In the genomic region with DNA sequence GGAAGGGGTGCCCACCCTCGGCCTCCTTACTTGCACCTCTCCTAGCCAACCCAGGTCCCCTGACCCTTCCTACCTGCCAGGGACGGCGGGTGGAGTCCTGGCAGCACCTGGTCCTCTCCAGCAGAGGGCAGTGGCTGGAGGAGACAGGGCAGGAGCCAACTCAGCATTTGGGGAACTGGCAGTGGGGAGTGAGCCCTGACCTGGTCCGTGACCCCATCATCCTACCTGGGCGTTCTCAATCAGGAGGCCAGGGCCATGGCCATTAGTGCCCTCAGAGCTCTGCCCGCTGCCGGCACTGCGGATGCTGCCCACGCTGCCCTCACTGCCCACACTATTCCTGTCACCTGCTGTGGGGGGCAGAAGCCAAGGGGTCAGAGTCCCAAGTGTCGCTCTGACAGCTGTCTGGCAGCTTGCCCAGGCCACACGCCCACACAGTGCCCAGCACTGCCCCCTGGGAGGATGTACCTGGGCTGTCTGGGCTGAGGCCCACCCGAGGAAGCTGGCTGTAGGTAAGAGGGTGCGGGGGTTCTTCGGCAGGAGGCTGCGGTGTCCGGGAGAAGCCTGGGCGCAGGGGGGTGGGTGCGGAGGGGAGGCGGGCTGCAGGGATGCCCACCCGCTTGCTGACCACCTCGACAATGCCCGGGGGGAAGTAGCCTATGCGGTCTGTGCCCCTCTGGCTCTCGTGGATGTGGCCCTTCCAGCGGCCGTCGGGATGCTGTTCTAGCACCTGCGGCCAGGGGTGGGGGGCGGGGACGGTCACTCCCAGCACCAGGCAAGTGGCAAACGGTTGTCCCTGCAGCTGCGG, we compare ENCODE assay signal across 1 cellular context.
TF ChIP-seq lines count a peak whose summit lies in the region.

No MANE protein-coding gene starts in this region.

TF ChIP-seq in K562, 482 proteins besides CTCF, POLR2A, EP300 and RAD21:
- TF ChIP-seq MAFG (tag; conservative IDR thresholded peaks at IDR 0.05), result peak; percentile 53; the same call in 1 of the 2 replicates
- TF ChIP-seq C11orf30 (IDR thresholded peaks at IDR 0.05; ENCODE audit: low read depth), result peak; percentile 72
- TF ChIP-seq CBX5 (IDR thresholded peaks at IDR 0.05; ENCODE audit: borderline replicate concordance, low read depth), result no peak
- TF ChIP-seq JUN (IDR thresholded peaks at IDR 0.05; ENCODE audit: borderline replicate concordance, low read depth, low read length), result no peak
- no peak for TF ChIP-seq JUN (CRISPR knock-in tag; IDR thresholded peaks at IDR 0.05; ENCODE audit: borderline replicate concordance)
- TF ChIP-seq, protein P1, sequence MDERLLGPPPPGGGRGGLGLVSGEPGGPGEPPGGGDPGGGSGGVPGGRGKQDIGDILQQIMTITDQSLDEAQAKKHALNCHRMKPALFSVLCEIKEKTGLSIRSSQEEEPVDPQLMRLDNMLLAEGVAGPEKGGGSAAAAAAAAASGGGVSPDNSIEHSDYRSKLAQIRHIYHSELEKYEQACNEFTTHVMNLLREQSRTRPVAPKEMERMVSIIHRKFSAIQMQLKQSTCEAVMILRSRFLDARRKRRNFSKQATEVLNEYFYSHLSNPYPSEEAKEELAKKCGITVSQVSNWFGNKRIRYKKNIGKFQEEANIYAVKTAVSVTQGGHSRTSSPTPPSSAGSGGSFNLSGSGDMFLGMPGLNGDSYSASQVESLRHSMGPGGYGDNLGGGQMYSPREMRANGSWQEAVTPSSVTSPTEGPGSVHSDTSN (CRISPR knock-in tag; IDR thresholded peaks at IDR 0.05; ENCODE audit: low read depth), result no peak
- TF ChIP-seq, protein P1 (tag; conservative IDR thresholded peaks at IDR 0.05; ENCODE audit: low read depth), result no peak
- TF ChIP-seq NFYB (IDR thresholded peaks at IDR 0.05; ENCODE audit: extremely low read depth, insufficient read length), result no peak
- TF ChIP-seq GATAD2A (IDR thresholded peaks at IDR 0.05), result no peak
- TF ChIP-seq MAFK (IDR thresholded peaks at IDR 0.05; ENCODE audit: low read length), result peak; percentile 66
- TF ChIP-seq ZEB2 (IDR thresholded peaks at IDR 0.05), result no peak
- TF ChIP-seq, protein P2, sequence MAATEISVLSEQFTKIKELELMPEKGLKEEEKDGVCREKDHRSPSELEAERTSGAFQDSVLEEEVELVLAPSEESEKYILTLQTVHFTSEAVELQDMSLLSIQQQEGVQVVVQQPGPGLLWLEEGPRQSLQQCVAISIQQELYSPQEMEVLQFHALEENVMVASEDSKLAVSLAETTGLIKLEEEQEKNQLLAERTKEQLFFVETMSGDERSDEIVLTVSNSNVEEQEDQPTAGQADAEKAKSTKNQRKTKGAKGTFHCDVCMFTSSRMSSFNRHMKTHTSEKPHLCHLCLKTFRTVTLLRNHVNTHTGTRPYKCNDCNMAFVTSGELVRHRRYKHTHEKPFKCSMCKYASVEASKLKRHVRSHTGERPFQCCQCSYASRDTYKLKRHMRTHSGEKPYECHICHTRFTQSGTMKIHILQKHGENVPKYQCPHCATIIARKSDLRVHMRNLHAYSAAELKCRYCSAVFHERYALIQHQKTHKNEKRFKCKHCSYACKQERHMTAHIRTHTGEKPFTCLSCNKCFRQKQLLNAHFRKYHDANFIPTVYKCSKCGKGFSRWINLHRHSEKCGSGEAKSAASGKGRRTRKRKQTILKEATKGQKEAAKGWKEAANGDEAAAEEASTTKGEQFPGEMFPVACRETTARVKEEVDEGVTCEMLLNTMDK (IDR thresholded peaks at IDR 0.05; ENCODE audit: borderline replicate concordance, insufficient read depth, low read depth, low read length, poor library complexity, severe bottlenecking), result peak; percentile 54
- peak; percentile 55 for TF ChIP-seq ZNF316 (IDR thresholded peaks at IDR 0.05)
- TF ChIP-seq, protein P3, sequence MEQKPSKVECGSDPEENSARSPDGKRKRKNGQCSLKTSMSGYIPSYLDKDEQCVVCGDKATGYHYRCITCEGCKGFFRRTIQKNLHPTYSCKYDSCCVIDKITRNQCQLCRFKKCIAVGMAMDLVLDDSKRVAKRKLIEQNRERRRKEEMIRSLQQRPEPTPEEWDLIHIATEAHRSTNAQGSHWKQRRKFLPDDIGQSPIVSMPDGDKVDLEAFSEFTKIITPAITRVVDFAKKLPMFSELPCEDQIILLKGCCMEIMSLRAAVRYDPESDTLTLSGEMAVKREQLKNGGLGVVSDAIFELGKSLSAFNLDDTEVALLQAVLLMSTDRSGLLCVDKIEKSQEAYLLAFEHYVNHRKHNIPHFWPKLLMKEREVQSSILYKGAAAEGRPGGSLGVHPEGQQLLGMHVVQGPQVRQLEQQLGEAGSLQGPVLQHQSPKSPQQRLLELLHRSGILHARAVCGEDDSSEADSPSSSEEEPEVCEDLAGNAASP (IDR thresholded peaks at IDR 0.05), result no peak
- TF ChIP-seq NFIC (IDR thresholded peaks at IDR 0.05), result peak; percentile 45; the same call in 1 of the 2 replicates
- TF ChIP-seq EGR1 (conservative IDR thresholded peaks at IDR 0.05), result peak; percentile 25; the same call in 1 of the 2 replicates
- TF ChIP-seq CTBP1 (IDR thresholded peaks at IDR 0.05; ENCODE audit: borderline replicate concordance), result peak; percentile 33; the same call in 1 of the 2 replicates
- TF ChIP-seq MBD2 (IDR thresholded peaks at IDR 0.05; ENCODE audit: borderline replicate concordance, low read depth), result no peak
- TF ChIP-seq, protein P4, sequence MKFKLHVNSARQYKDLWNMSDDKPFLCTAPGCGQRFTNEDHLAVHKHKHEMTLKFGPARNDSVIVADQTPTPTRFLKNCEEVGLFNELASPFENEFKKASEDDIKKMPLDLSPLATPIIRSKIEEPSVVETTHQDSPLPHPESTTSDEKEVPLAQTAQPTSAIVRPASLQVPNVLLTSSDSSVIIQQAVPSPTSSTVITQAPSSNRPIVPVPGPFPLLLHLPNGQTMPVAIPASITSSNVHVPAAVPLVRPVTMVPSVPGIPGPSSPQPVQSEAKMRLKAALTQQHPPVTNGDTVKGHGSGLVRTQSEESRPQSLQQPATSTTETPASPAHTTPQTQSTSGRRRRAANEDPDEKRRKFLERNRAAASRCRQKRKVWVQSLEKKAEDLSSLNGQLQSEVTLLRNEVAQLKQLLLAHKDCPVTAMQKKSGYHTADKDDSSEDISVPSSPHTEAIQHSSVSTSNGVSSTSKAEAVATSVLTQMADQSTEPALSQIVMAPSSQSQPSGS (CRISPR knock-in tag; IDR thresholded peaks at IDR 0.05), result no peak
- no peak for TF ChIP-seq IRF2 (CRISPR knock-in tag; IDR thresholded peaks at IDR 0.05)
- TF ChIP-seq SRSF3 (IDR thresholded peaks at IDR 0.05; ENCODE audit: insufficient read depth, low read length), result no peak
- TF ChIP-seq HNRNPL (IDR thresholded peaks at IDR 0.05; ENCODE audit: low read depth, low read length), result 0 out of 2 replicates have a peak, but pooled peaks have one; percentile 9
- no peak for TF ChIP-seq MEF2D (tag; conservative IDR thresholded peaks at IDR 0.05; ENCODE audit: low read depth)
- peak; percentile 49; the same call in 1 of the 2 replicates for TF ChIP-seq SMC3 (conservative IDR thresholded peaks at IDR 0.05; ENCODE audit: insufficient read depth, low read depth, low read length)
- 0 out of 2 replicates have a peak, but pooled peaks have one; percentile 28 for TF ChIP-seq STAG1 (CRISPR knock-in tag; IDR thresholded peaks at IDR 0.05; ENCODE audit: borderline replicate concordance)
- TF ChIP-seq SPI1 (IDR thresholded peaks at IDR 0.05; ENCODE audit: borderline replicate concordance, low read depth, low read length), result peak; percentile 55
- TF ChIP-seq, protein P5, sequence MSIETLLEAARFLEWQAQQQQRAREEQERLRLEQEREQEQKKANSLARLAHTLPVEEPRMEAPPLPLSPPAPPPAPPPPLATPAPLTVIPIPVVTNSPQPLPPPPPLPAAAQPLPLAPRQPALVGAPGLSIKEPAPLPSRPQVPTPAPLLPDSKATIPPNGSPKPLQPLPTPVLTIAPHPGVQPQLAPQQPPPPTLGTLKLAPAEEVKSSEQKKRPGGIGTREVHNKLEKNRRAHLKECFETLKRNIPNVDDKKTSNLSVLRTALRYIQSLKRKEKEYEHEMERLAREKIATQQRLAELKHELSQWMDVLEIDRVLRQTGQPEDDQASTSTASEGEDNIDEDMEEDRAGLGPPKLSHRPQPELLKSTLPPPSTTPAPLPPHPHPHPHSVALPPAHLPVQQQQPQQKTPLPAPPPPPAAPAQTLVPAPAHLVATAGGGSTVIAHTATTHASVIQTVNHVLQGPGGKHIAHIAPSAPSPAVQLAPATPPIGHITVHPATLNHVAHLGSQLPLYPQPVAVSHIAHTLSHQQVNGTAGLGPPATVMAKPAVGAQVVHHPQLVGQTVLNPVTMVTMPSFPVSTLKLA (conservative IDR thresholded peaks at IDR 0.05), result no peak
